Comparison of ENCODE assay signal across 27 cellular contexts in genomic region chr11:19225123-19225522, GRCh38. TPM values are rescaled to one million over a fixed set of nuclear protein-coding genes. Genes with fewer than 3 reads are reported as not detected.
"Had no signal": no experiment of that assay in that cellular context is flagged by ENCODE, and none has a peak within 500 bp of the region (broad histone marks: within the 10 kb centered on the region; RNA-seq: fewer than 3 reads in every experiment).

No MANE protein-coding gene starts in this region.

- H3K4me1 ChIP-seq: body of pancreas had no signal

- H3K27me3 Mint-ChIP-seq: activated CD4-positive, alpha-beta T cell treated with anti-CD3 and anti-CD28 coated beads, Interleukin-2, amount 10 ng/mL, durations not matched to agents 7 days and 5 days; activated CD8-positive, alpha-beta memory T cell treated with anti-CD3 and anti-CD28 coated beads, Interleukin-2, amount 10 ng/mL, durations not matched to agents 7 days and 5 days; activated CD8-positive, alpha-beta T cell treated with anti-CD3 and anti-CD28 coated beads for 36 hours; activated naive CD8-positive, alpha-beta T cell treated with anti-CD3 and anti-CD28 coated beads, Interleukin-2, amount 50 U/mL, for 24 hours; stimulated activated naive B cell treated with anti-CD40 and anti-IgM and Interleukin-4, amounts not matched to agents 10 μg/mL and 1 μg/mL and 100 μg/mL, for 72 hours had no signal

- H3K4me3 Mint-ChIP-seq: activated CD4-positive, alpha-beta T cell treated with anti-CD3 and anti-CD28 coated beads, Interleukin-2, amount 10 ng/mL, durations not matched to agents 7 days and 5 days; activated CD8-positive, alpha-beta memory T cell treated with anti-CD3 and anti-CD28 coated beads, Interleukin-2, amount 10 ng/mL, durations not matched to agents 7 days and 5 days; activated CD8-positive, alpha-beta T cell treated with anti-CD3 and anti-CD28 coated beads for 36 hours; activated naive CD8-positive, alpha-beta T cell treated with anti-CD3 and anti-CD28 coated beads, Interleukin-2, amount 50 U/mL, for 24 hours; mesothelial cell of epicardium; nephron; stimulated activated naive B cell treated with anti-CD40 and anti-IgM and Interleukin-4, amounts not matched to agents 10 μg/mL and 1 μg/mL and 100 μg/mL, for 72 hours had no signal

- ATAC-seq: activated CD8-positive, alpha-beta memory T cell treated with anti-CD3 and anti-CD28 coated beads, Interleukin-2, amount 10 ng/mL, durations not matched to agents 7 days and 5 days; activated CD8-positive, alpha-beta T cell treated with anti-CD3 and anti-CD28 coated beads for 36 hours; activated naive CD8-positive, alpha-beta T cell treated with anti-CD3 and anti-CD28 coated beads, Interleukin-2, amount 50 U/mL, for 24 hours; body of pancreas; esophagus mucosa; pancreas; sciatic nerve; stimulated activated naive B cell treated with anti-CD40 and anti-IgM and Interleukin-4, amounts not matched to agents 10 μg/mL and 1 μg/mL and 100 μg/mL, for 72 hours had no signal

- DNase-seq: activated CD4-positive, alpha-beta T cell treated with anti-CD3 and anti-CD28 coated beads, Interleukin-2, amount 10 ng/mL, durations not matched to agents 7 days and 5 days; activated CD4-positive, CD25-positive, alpha-beta regulatory T cell treated with anti-CD3 and anti-CD28 coated beads, Interleukin-2, amount 50 U/mL, for 72 hours; activated CD8-positive, alpha-beta memory T cell treated with anti-CD3 and anti-CD28 coated beads, Interleukin-2, amount 10 ng/mL, durations not matched to agents 7 days and 5 days; activated CD8-positive, alpha-beta T cell treated with anti-CD3 and anti-CD28 coated beads for 36 hours; activated gamma-delta T cell; activated naive CD4-positive, alpha-beta T cell treated with anti-CD3 and anti-CD28 coated beads, Interleukin-2, amount 50 U/mL, for 16 hours; activated naive CD8-positive, alpha-beta T cell treated with anti-CD3 and anti-CD28 coated beads, Interleukin-2, amount 50 U/mL, for 24 hours; activated T-cell treated with anti-CD3 and anti-CD28 coated beads for 4 hours; body of pancreas; dermis blood vessel endothelial cell; effector CD8-positive, alpha-beta T cell; foreskin melanocyte; glutamatergic neuron; pancreas; stimulated activated CD4-positive, alpha-beta T cell treated with anti-CD3 and anti-CD28 coated beads, Interleukin-2, amount 100 ng/mL, for 48 hours; stimulated activated CD8-positive, alpha-beta memory T cell treated with anti-CD3 and anti-CD28 coated beads, Interleukin-4, amount 100 ng/mL, for 48 hours; stimulated activated naive B cell treated with anti-CD40 and anti-IgM and Interleukin-4, amounts not matched to agents 10 μg/mL and 1 μg/mL and 100 μg/mL, for 72 hours; T-helper 1 cell; upper lobe of left lung; WERI-Rb-1 had no signal

- H3K4me1 Mint-ChIP-seq: activated naive CD8-positive, alpha-beta T cell treated with anti-CD3 and anti-CD28 coated beads, Interleukin-2, amount 50 U/mL, for 24 hours; stimulated activated naive B cell treated with anti-CD40 and anti-IgM and Interleukin-4, amounts not matched to agents 10 μg/mL and 1 μg/mL and 100 μg/mL, for 72 hours had no signal

- H3K27me3 ChIP-seq: body of pancreas, cardiac muscle cell, pancreas, upper lobe of left lung had no signal

- H3K36me3 Mint-ChIP-seq: stimulated activated naive B cell treated with anti-CD40 and anti-IgM and Interleukin-4, amounts not matched to agents 10 μg/mL and 1 μg/mL and 100 μg/mL, for 72 hours had no signal

- H3K9me3 Mint-ChIP-seq: activated CD4-positive, alpha-beta T cell treated with anti-CD3 and anti-CD28 coated beads, Interleukin-2, amount 10 ng/mL, durations not matched to agents 7 days and 5 days; activated CD8-positive, alpha-beta T cell treated with anti-CD3 and anti-CD28 coated beads for 36 hours; activated naive CD8-positive, alpha-beta T cell treated with anti-CD3 and anti-CD28 coated beads, Interleukin-2, amount 50 U/mL, for 24 hours had no signal

- H3K9me3 ChIP-seq: body of pancreas, pancreas, thoracic aorta had no signal

- H3K27ac Mint-ChIP-seq: activated CD4-positive, alpha-beta T cell treated with anti-CD3 and anti-CD28 coated beads, Interleukin-2, amount 10 ng/mL, durations not matched to agents 7 days and 5 days; activated CD8-positive, alpha-beta memory T cell treated with anti-CD3 and anti-CD28 coated beads, Interleukin-2, amount 10 ng/mL, durations not matched to agents 7 days and 5 days; activated CD8-positive, alpha-beta T cell treated with anti-CD3 and anti-CD28 coated beads for 36 hours; activated naive CD8-positive, alpha-beta T cell treated with anti-CD3 and anti-CD28 coated beads, Interleukin-2, amount 50 U/mL, for 24 hours; mesothelial cell of epicardium; nephron; stimulated activated naive B cell treated with anti-CD40 and anti-IgM and Interleukin-4, amounts not matched to agents 10 μg/mL and 1 μg/mL and 100 μg/mL, for 72 hours had no signal

- H3K4me3 ChIP-seq: body of pancreas, cardiac muscle cell, lung, pancreas, thoracic aorta, upper lobe of left lung had no signal

- H3K36me3 ChIP-seq: pancreas, thoracic aorta, upper lobe of left lung had no signal

- H3K27ac ChIP-seq: body of pancreas, cardiac muscle cell, pancreas, thoracic aorta, upper lobe of left lung, WERI-Rb-1 had no signal

RNA-seq across cellular contexts. Expression of gene E2F8, which starts 15.6 kb away (rescaled TPM):
- total RNA-seq: thoracic aorta had no signal
- polyA plus RNA-seq: pancreas had no signal

RNA-seq across cellular contexts. Expression of gene CSRP3, which starts 23.3 kb away (rescaled TPM):
- total RNA-seq: activated CD4-positive, alpha-beta T cell treated with anti-CD3 and anti-CD28 coated beads, Interleukin-2, amount 10 ng/mL, durations not matched to agents 7 days and 5 days; activated CD8-positive, alpha-beta memory T cell treated with anti-CD3 and anti-CD28 coated beads, Interleukin-2, amount 10 ng/mL, durations not matched to agents 7 days and 5 days; activated CD8-positive, alpha-beta T cell treated with anti-CD3 and anti-CD28 coated beads for 36 hours; body of pancreas; dermis blood vessel endothelial cell; esophagus mucosa; mesothelial cell of epicardium; sciatic nerve; thoracic aorta; upper lobe of left lung had no signal
